26 cellular contexts compared by ENCODE assay signal in the genomic region with DNA sequence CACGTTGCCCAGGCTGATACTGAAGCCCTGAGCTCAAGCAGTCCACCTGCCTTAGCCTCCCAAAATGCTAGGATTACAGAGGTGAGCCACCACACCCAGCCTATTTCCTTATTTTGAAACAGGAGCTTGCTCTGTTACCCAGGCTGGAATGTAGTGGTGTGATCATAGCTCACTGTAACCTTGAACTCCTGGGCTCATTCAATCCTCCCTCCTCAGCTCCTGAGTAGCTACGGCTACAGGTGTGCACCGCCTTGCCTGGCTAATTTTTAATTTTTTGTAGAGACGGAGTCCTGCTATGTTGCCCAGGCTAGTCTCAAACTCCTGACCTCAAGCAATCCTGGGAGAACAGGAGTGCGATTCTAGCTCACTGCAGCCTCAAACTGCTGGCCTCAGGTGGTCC. TPM values are rescaled to one million over a fixed set of nuclear protein-coding genes. Genes with fewer than 3 reads are reported as not detected.
DNase-seq lines count a peak whose midpoint lies in the region; ATAC-seq and TF ChIP-seq lines count a peak whose summit lies in the region.
"Had no signal": no experiment of that assay in that cellular context is flagged by ENCODE, and none has a peak within 500 bp of the region (broad histone marks: within the 10 kb centered on the region; RNA-seq: fewer than 3 reads in every experiment).

No MANE protein-coding gene starts in this region.

- H3K9me3 Mint-ChIP-seq in activated naive CD4-positive, alpha-beta T cell treated with anti-CD3 and anti-CD28 coated beads, Interleukin-2, amount 50 U/mL, for 72 hours, result no peaks in the 10 kb centered on the region

- POLR2A ChIA-PET in PC-3 (lab: Charles Lee; ENCODE audit: unreplicated experiment), result no interaction called here

- H3K27me3 ChIP-seq in PC-3 (ENCODE audit: low read length) (no peaks in the 10 kb centered on the region), colonic mucosa (no peaks in the 10 kb centered on the region), left lung (peaks cover 0 to 3% of the 10 kb centered on the region in 2 donors)
- H3K27me3 ChIP-seq: BE2C, BLaER1 had no signal

- CTCF ChIA-PET in PC-3 (lab: Charles Lee), result no interaction called here

- no peaks in the 10 kb centered on the region for H3K36me3 ChIP-seq in PC-3 (ENCODE audit: low read depth, low read length)
- no peaks in the 10 kb centered on the region for H3K36me3 ChIP-seq in colonic mucosa
- H3K36me3 ChIP-seq in mucosa of descending colon (ENCODE audit: low read depth), result no peaks in the 10 kb centered on the region
- H3K36me3 ChIP-seq in left lung, result no peaks in the 10 kb centered on the region
- H3K36me3 ChIP-seq: BE2C, BLaER1 had no signal

- intact Hi-C loops in PC-3 (cut with micrococcal nuclease), result no loop called here
- intact Hi-C loops in colonic mucosa (cut with DNase I), result no loop called here
- intact Hi-C loops in mucosa of descending colon (cut with DNase I, micrococcal nuclease), result no loop called here
- intact Hi-C loops in left lung (cut with DNase I), result no loop called here

- H3K27ac Mint-ChIP-seq in activated naive CD4-positive, alpha-beta T cell treated with anti-CD3 and anti-CD28 coated beads, Interleukin-2, amount 50 U/mL, for 72 hours, result no peak overlapping the region
- H3K27ac Mint-ChIP-seq: CD14-positive monocyte; CD4-positive, alpha-beta memory T cell; CD4-positive, CD25-positive, alpha-beta regulatory T cell; CD8-positive, alpha-beta memory T cell had no signal

- no peak for ATAC-seq in PC-3
- peak; percentile 60 for ATAC-seq in esophagus mucosa
- ATAC-seq in mucosa of descending colon, result peak; percentile 85
- ATAC-seq in activated naive CD4-positive, alpha-beta T cell treated with anti-CD3 and anti-CD28 coated beads, Interleukin-2, amount 50 U/mL, for 72 hours, result no peak
- no peak for ATAC-seq in left lung

- DNase-seq in PC-3 (peak; percentile 24), colonic mucosa (peak; percentile 37), mucosa of descending colon (no peak), foreskin melanocyte (no peak), left lung (no peak)
- DNase-seq in activated naive CD4-positive, alpha-beta T cell treated with anti-CD3 and anti-CD28 coated beads, Interleukin-2, amount 50 U/mL, for 72 hours (ENCODE audit: low spot score in 2 of 2), result no peak
- DNase-seq: 8988T; ACHN; BE2C; C1 segment of cervical spinal cord; CD4-positive, alpha-beta memory T cell; CD4-positive, CD25-positive, alpha-beta regulatory T cell; CD8-positive, alpha-beta memory T cell; COR-L47; DMS 273 treated with DMSO at 0.1 percent for 48 hours; DMS153; DMS53; DMS79; DND-41; EL; GDM1 had no signal

- H2AFZ ChIP-seq in PC-3 (ENCODE audit: low read length), result no peak overlapping the region

- H3K4me2 ChIP-seq in PC-3 (ENCODE audit: low read length), result peak overlapping the region; percentile 6; the same call in 1 of the 2 replicates
- H3K4me2 ChIP-seq: BLaER1 had no signal

- no peaks in the 10 kb centered on the region for H3K36me3 Mint-ChIP-seq in activated naive CD4-positive, alpha-beta T cell treated with anti-CD3 and anti-CD28 coated beads, Interleukin-2, amount 50 U/mL, for 72 hours
- H3K36me3 Mint-ChIP-seq: CD14-positive monocyte; CD4-positive, alpha-beta memory T cell; CD4-positive, CD25-positive, alpha-beta regulatory T cell; CD8-positive, alpha-beta memory T cell had no signal

- no peaks in the 10 kb centered on the region for H3F3A ChIP-seq in PC-3 (ENCODE audit: low read length, unreplicated experiment)

- no TSS peak for BruUV-seq in PC-3 (replicated peaks; lab: Mats Ljungman, UMichigan)

- no peaks in the 10 kb centered on the region for H3K9me2 ChIP-seq in PC-3 (replicated peaks; ENCODE audit: low read length)

- no peaks in the 10 kb centered on the region for H3K79me2 ChIP-seq in PC-3 (ENCODE audit: low read length)

- H3K27ac ChIP-seq in PC-3 (ENCODE audit: low read length), result peak overlapping the region; percentile 35
- peak overlapping the region; percentile 6 for H3K27ac ChIP-seq in colonic mucosa
- H3K27ac ChIP-seq in left lung, result no peak overlapping the region
- H3K27ac ChIP-seq: BLaER1 had no signal

- peaks cover 36% of the 10 kb centered on the region for H3K4me1 ChIP-seq in PC-3 (ENCODE audit: insufficient read depth, low read length)
- H3K4me1 ChIP-seq in colonic mucosa, result no peaks in the 10 kb centered on the region
- no peaks in the 10 kb centered on the region for H3K4me1 ChIP-seq in mucosa of descending colon (ENCODE audit: low read depth)
- H3K4me1 ChIP-seq in left lung, result no peaks in the 10 kb centered on the region
- H3K4me1 ChIP-seq: BE2C, BLaER1 had no signal

- TF ChIP-seq CTCF in PC-3 (conservative IDR thresholded peaks at IDR 0.05; ENCODE audit: low read depth, low read length) (no peak), colonic mucosa (IDR thresholded peaks at IDR 0.05) (no peak), mucosa of descending colon (IDR thresholded peaks at IDR 0.05) (no peak), left lung (IDR thresholded peaks at IDR 0.05) (no peak)

- H3K4me3 ChIP-seq in PC-3 (ENCODE audit: low read length) (no peak overlapping the region), colonic mucosa (no peak overlapping the region), mucosa of descending colon (no peak overlapping the region), left lung (no peak overlapping the region)
- H3K4me3 ChIP-seq: BLaER1 had no signal

- H3K9me3 ChIP-seq in PC-3 (ENCODE audit: low read length) (no peaks in the 10 kb centered on the region), colonic mucosa (no peaks in the 10 kb centered on the region), mucosa of descending colon (peaks cover 3% of the 10 kb centered on the region), left lung (peaks cover 0 to 3% of the 10 kb centered on the region in 2 donors)
- H3K9me3 ChIP-seq: BE2C had no signal

- H3K9ac ChIP-seq in PC-3 (ENCODE audit: low read length), result no peak overlapping the region
- H3K9ac ChIP-seq in colonic mucosa (ENCODE audit: low read depth in 2 of 2, low read length in 2 of 2), result no peak overlapping the region
- H3K9ac ChIP-seq: BLaER1 had no signal

- no peaks in the 10 kb centered on the region for H4K20me1 ChIP-seq in PC-3 (ENCODE audit: low read length)
- H4K20me1 ChIP-seq: BLaER1 had no signal

RNA-seq across cellular contexts. Expression of a gene that starts 11.7 kb away (rescaled TPM):
- total RNA-seq in PC-3 (2014; rRNA removed) (not detected in 2 replicates), colonic mucosa (not detected), esophagus mucosa (not detected), mucosa of descending colon (not detected), left lung (not detected)
- not detected for total RNA-seq in activated naive CD4-positive, alpha-beta T cell treated with anti-CD3 and anti-CD28 coated beads, Interleukin-2, amount 50 U/mL, for 72 hours
- total RNA-seq: A673; CD4-positive, alpha-beta memory T cell; CD4-positive, CD25-positive, alpha-beta regulatory T cell; CD8-positive, alpha-beta memory T cell; G401 had no signal

RNA-seq across cellular contexts. Expression of a gene that starts 31.9 kb away (rescaled TPM):
- total RNA-seq in PC-3 (2014; rRNA removed) (12.8 and 17.4 TPM in 2 replicates), colonic mucosa (10 to 100 TPM; 15.6 to 24.3 TPM), esophagus mucosa (14.3 TPM), mucosa of descending colon (10 to 100 TPM in 2 of 3 donors, 1 to 10 TPM in 1; 7.2 to 34.9 (median 28.8) TPM), left lung (1 to 10 TPM; 1.5 to 2.0 TPM)
- 1 to 10 TPM in 1 of 2 donors, under 1 TPM in 1; 0.07 to 1.0 TPM for total RNA-seq in activated naive CD4-positive, alpha-beta T cell treated with anti-CD3 and anti-CD28 coated beads, Interleukin-2, amount 50 U/mL, for 72 hours
- total RNA-seq: CD4-positive, alpha-beta memory T cell had no signal

Comparison
In these comparisons a context has a peak if more than half of its experiments do, and no peak if none do; other contexts are left out.
1. ATAC-seq: peak in esophagus mucosa (single experiment) and mucosa of descending colon (single experiment); none in PC-3 (single experiment), activated naive CD4-positive, alpha-beta T cell treated with anti-CD3 and anti-CD28 coated beads, Interleukin-2, amount 50 U/mL, for 72 hours (0 of 2) and left lung (single experiment).
2. DNase-seq: peak in PC-3 (single experiment) and colonic mucosa (single experiment); none in mucosa of descending colon (0 of 3), foreskin melanocyte (single experiment), activated naive CD4-positive, alpha-beta T cell treated with anti-CD3 and anti-CD28 coated beads, Interleukin-2, amount 50 U/mL, for 72 hours (0 of 2) and left lung (0 of 2).
3. H3K27ac ChIP-seq: peak in PC-3 (single experiment) and colonic mucosa (single experiment); none in left lung (0 of 2).